Comparison of ENCODE assay signal across 7 cellular contexts in genomic region chr5:41851116-41851515, GRCh38.
"Had no signal": no experiment of that assay in that cellular context is flagged by ENCODE, and none has a peak within 500 bp of the region (broad histone marks: within the 10 kb centered on the region; RNA-seq: fewer than 3 reads in every experiment).

No MANE protein-coding gene starts in this region.

- H3K27ac Mint-ChIP-seq: T-helper 17 cell had no signal

- ATAC-seq: left ventricle myocardium superior, T-helper 17 cell had no signal

- H3K9me3 Mint-ChIP-seq: activated naive CD4-positive, alpha-beta T cell treated with anti-CD3 and anti-CD28 coated beads, Interleukin-2, amount 10 ng/mL, durations not matched to agents 7 days and 5 days had no signal

- H3K4me3 Mint-ChIP-seq: activated naive CD4-positive, alpha-beta T cell treated with anti-CD3 and anti-CD28 coated beads, Interleukin-2, amount 10 ng/mL, durations not matched to agents 7 days and 5 days; neural crest cell; T-helper 17 cell had no signal

- DNase-seq: activated naive CD4-positive, alpha-beta T cell treated with anti-CD3 and anti-CD28 coated beads, Interleukin-2, amount 10 ng/mL, durations not matched to agents 7 days and 5 days; amygdala; dermis blood vessel endothelial cell; left ventricle myocardium superior; stimulated activated naive CD4-positive, alpha-beta T cell; T-helper 17 cell had no signal

- H3K4me1 Mint-ChIP-seq: activated naive CD4-positive, alpha-beta T cell treated with anti-CD3 and anti-CD28 coated beads, Interleukin-2, amount 10 ng/mL, durations not matched to agents 7 days and 5 days; neural crest cell had no signal

- H3K27me3 Mint-ChIP-seq: activated naive CD4-positive, alpha-beta T cell treated with anti-CD3 and anti-CD28 coated beads, Interleukin-2, amount 10 ng/mL, durations not matched to agents 7 days and 5 days; T-helper 17 cell had no signal
